ENCODE assay signal across 19 cellular contexts in the genomic region with DNA sequence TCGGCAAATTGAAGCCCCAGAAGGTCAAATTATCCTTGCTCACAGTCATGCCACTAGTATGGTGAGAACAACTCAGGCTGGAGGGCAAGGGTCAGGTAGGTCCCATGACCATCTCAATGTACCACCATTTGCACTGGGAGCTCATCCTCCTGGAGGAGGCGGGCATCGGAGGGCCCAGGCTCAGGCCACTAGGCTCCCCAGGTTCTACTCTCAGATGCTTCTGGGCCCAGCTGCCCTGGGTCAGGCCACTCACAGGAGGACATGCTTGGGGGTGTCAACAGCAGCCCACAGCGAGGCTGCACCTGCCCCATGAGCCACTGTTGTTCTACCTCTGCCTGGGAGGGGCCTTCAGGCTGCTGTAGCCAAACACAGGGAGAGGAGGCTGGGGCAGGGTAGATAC. TPM values are rescaled to one million over a fixed set of nuclear protein-coding genes. Genes with fewer than 3 reads are reported as not detected.
DNase-seq lines count a peak whose midpoint lies in the region; ATAC-seq and TF ChIP-seq lines count a peak whose summit lies in the region.
"Had no signal": no experiment of that assay in that cellular context is flagged by ENCODE, and none has a peak within 500 bp of the region (broad histone marks: within the 10 kb centered on the region; RNA-seq: fewer than 3 reads in every experiment).

No MANE protein-coding gene starts in this region.

- CTCF ChIA-PET in activated CD4-positive, alpha-beta T cell treated with anti-CD3 and anti-CD28 coated beads for 36 hours (lab: Charles Lee) = no interaction called here
- CTCF ChIA-PET in T-cell (lab: Charles Lee) = interaction anchor here in 1 of 2 donors (1.3 kb wide), 1 partner anchor 12 kb away, joined by 3 read pairs; no protein-coding TSS in a partner anchor

- peaks cover 6% of the 10 kb centered on the region for H3K9me3 Mint-ChIP-seq in activated CD4-positive, alpha-beta T cell treated with anti-CD3 and anti-CD28 coated beads, Interleukin-2, amount 10 ng/mL, durations not matched to agents 24 days and 14 days
- H3K9me3 Mint-ChIP-seq in activated CD4-positive, alpha-beta T cell treated with anti-CD3 and anti-CD28 coated beads for 36 hours (ENCODE audit: low read depth) = peaks cover 6% of the 10 kb centered on the region
- H3K9me3 Mint-ChIP-seq in T-cell (no peaks in the 10 kb centered on the region), immature natural killer cell (no peaks in the 10 kb centered on the region)

- POLR2A ChIA-PET in activated CD4-positive, alpha-beta T cell treated with anti-CD3 and anti-CD28 coated beads for 36 hours (lab: Charles Lee) = interaction anchor here (1.8 kb wide), 1 partner anchor 23 kb away, joined by 4 read pairs; no protein-coding TSS in a partner anchor
- POLR2A ChIA-PET in T-cell (lab: Charles Lee) = no interaction called here

- intact Hi-C loops in activated CD4-positive, alpha-beta T cell treated with anti-CD3 and anti-CD28 coated beads, Interleukin-2, amount 10 ng/mL, durations not matched to agents 24 days and 14 days (cut with micrococcal nuclease) = no loop called here
- intact Hi-C loops in activated CD4-positive, alpha-beta T cell treated with anti-CD3 and anti-CD28 coated beads for 36 hours (cut with DNase I, micrococcal nuclease) = no loop called here
- intact Hi-C loops in upper lobe of right lung (cut with DNase I) = no loop called here

- peak overlapping the region; percentile 60 for H3K27ac Mint-ChIP-seq in activated CD4-positive, alpha-beta T cell treated with anti-CD3 and anti-CD28 coated beads, Interleukin-2, amount 10 ng/mL, durations not matched to agents 24 days and 14 days
- no peak overlapping the region for H3K27ac Mint-ChIP-seq in activated CD4-positive, alpha-beta T cell treated with anti-CD3 and anti-CD28 coated beads for 36 hours
- H3K27ac Mint-ChIP-seq in T-cell (peak overlapping the region; percentile 74 to 90), immature natural killer cell (peak overlapping the region; percentile 81 to 100 (median 90))

- H3K4me1 ChIP-seq in upper lobe of right lung = peaks cover 6% of the 10 kb centered on the region
- H3K4me1 ChIP-seq: HAP-1, SJCRH30 had no signal

- no peaks in the 10 kb centered on the region for H3K27me3 Mint-ChIP-seq in activated CD4-positive, alpha-beta T cell treated with anti-CD3 and anti-CD28 coated beads, Interleukin-2, amount 10 ng/mL, durations not matched to agents 24 days and 14 days
- H3K27me3 Mint-ChIP-seq in activated CD4-positive, alpha-beta T cell treated with anti-CD3 and anti-CD28 coated beads for 36 hours = no peaks in the 10 kb centered on the region
- no peaks in the 10 kb centered on the region for H3K27me3 Mint-ChIP-seq in T-cell
- peaks cover 17 to 23% (median 19%) of the 10 kb centered on the region in 3 donors for H3K27me3 Mint-ChIP-seq in immature natural killer cell (ENCODE audit: low read depth in 3 of 3)
- H3K27me3 Mint-ChIP-seq: B cell had no signal

- H3K4me3 ChIP-seq in upper lobe of right lung = no peak overlapping the region
- H3K4me3 ChIP-seq: GM12878, HAP-1, SJCRH30 had no signal

- peaks cover 60% of the 10 kb centered on the region for H3K36me3 Mint-ChIP-seq in activated CD4-positive, alpha-beta T cell treated with anti-CD3 and anti-CD28 coated beads, Interleukin-2, amount 10 ng/mL, durations not matched to agents 24 days and 14 days (ENCODE audit: low read depth)
- H3K36me3 Mint-ChIP-seq in activated CD4-positive, alpha-beta T cell treated with anti-CD3 and anti-CD28 coated beads for 36 hours (ENCODE audit: low read depth) = peaks cover 59% of the 10 kb centered on the region
- H3K36me3 Mint-ChIP-seq in T-cell (peaks cover 34% of the 10 kb centered on the region), immature natural killer cell (peaks cover 25 to 37% (median 33%) of the 10 kb centered on the region in 3 donors)

- no peak for ATAC-seq in activated CD4-positive, alpha-beta T cell treated with anti-CD3 and anti-CD28 coated beads for 36 hours
- ATAC-seq in T-cell (replicated peaks in 1 of 4) (no peak), upper lobe of right lung (no peak)
- no peak for ATAC-seq in activated CD4-positive, CD25-positive, alpha-beta regulatory T cell treated with anti-CD3 and anti-CD28 coated beads, Interleukin-2, amount 50 U/mL, for 24 hours
- ATAC-seq: GM12878 had no signal

- no peak for TF ChIP-seq CTCF in upper lobe of right lung (IDR thresholded peaks at IDR 0.05)

- no peak overlapping the region for H3K27ac ChIP-seq in upper lobe of right lung
- H3K27ac ChIP-seq: 22Rv1, SJCRH30 had no signal

- H3K4me3 Mint-ChIP-seq in activated CD4-positive, alpha-beta T cell treated with anti-CD3 and anti-CD28 coated beads, Interleukin-2, amount 10 ng/mL, durations not matched to agents 24 days and 14 days = no peak overlapping the region
- H3K4me3 Mint-ChIP-seq in activated CD4-positive, alpha-beta T cell treated with anti-CD3 and anti-CD28 coated beads for 36 hours = no peak overlapping the region
- H3K4me3 Mint-ChIP-seq in T-cell (no peak overlapping the region), immature natural killer cell (peak overlapping the region; percentile 18 to 71 (median 37))
- H3K4me3 Mint-ChIP-seq: B cell had no signal

- no peaks in the 10 kb centered on the region for H3K9me3 ChIP-seq in upper lobe of right lung
- H3K9me3 ChIP-seq: HAP-1, SJCRH30 had no signal

- no peaks in the 10 kb centered on the region for H3K27me3 ChIP-seq in upper lobe of right lung

- H3K36me3 ChIP-seq in upper lobe of right lung = no peaks in the 10 kb centered on the region
- H3K36me3 ChIP-seq: HAP-1, SJCRH30 had no signal

- peaks cover 51% of the 10 kb centered on the region for H3K4me1 Mint-ChIP-seq in activated CD4-positive, alpha-beta T cell treated with anti-CD3 and anti-CD28 coated beads, Interleukin-2, amount 10 ng/mL, durations not matched to agents 24 days and 14 days
- peaks cover 55% of the 10 kb centered on the region for H3K4me1 Mint-ChIP-seq in activated CD4-positive, alpha-beta T cell treated with anti-CD3 and anti-CD28 coated beads for 36 hours
- peaks cover 62 to 81% (median 69%) of the 10 kb centered on the region in 3 donors for H3K4me1 Mint-ChIP-seq in T-cell
- peaks cover 96 to 98% of the 10 kb centered on the region in 2 donors for H3K4me1 Mint-ChIP-seq in immature natural killer cell

- DNase-seq in activated CD4-positive, alpha-beta T cell treated with anti-CD3 and anti-CD28 coated beads, Interleukin-2, amount 10 ng/mL, durations not matched to agents 24 days and 14 days = no peak
- DNase-seq in activated CD4-positive, alpha-beta T cell treated with anti-CD3 and anti-CD28 coated beads for 36 hours = no peak
- DNase-seq in T-cell (no peak), immature natural killer cell (no peak), upper lobe of right lung (peak; percentile 51), EL (no peak), amygdala (lab: John Stamatoyannopoulos, UW) (no peak)
- DNase-seq: DND-41, GDM1, NCI-H187, NCI-H345, NCI-H526 treated with DMSO at 0.1 percent for 48 hours, OCI-M1, SJCRH30 had no signal

RNA-seq across cellular contexts. Expression of a gene that starts 39.1 kb away (rescaled TPM):
- total RNA-seq in activated CD4-positive, alpha-beta T cell treated with anti-CD3 and anti-CD28 coated beads, Interleukin-2, amount 10 ng/mL, durations not matched to agents 24 days and 14 days = 65.0 and 66.4 TPM in 2 replicates
- 10 to 100 TPM; 38.5 to 49.8 TPM for total RNA-seq in activated CD4-positive, alpha-beta T cell treated with anti-CD3 and anti-CD28 coated beads for 36 hours
- total RNA-seq in T-cell (10 to 100 TPM; 49.0 to 75.9 (median 67.0) TPM), upper lobe of right lung (7.6 TPM)
- polyA plus RNA-seq in immature natural killer cell = 100 to 1,000 TPM in 1 of 3 donors, 10 to 100 TPM in 2; 14.5 to 101 (median 21.3) TPM
- total RNA-seq: SJCRH30 had no signal

Comparison
In these comparisons a context has a peak if more than half of its experiments do, and no peak if none do; other contexts are left out.
1. H3K4me3 Mint-ChIP-seq: peak in immature natural killer cell (5 of 5); none in activated CD4-positive, alpha-beta T cell treated with anti-CD3 and anti-CD28 coated beads, Interleukin-2, amount 10 ng/mL, durations not matched to agents 24 days and 14 days (single experiment), activated CD4-positive, alpha-beta T cell treated with anti-CD3 and anti-CD28 coated beads for 36 hours (single experiment) and T-cell (0 of 3).